8 cellular contexts compared by ENCODE assay signal in the genomic region with DNA sequence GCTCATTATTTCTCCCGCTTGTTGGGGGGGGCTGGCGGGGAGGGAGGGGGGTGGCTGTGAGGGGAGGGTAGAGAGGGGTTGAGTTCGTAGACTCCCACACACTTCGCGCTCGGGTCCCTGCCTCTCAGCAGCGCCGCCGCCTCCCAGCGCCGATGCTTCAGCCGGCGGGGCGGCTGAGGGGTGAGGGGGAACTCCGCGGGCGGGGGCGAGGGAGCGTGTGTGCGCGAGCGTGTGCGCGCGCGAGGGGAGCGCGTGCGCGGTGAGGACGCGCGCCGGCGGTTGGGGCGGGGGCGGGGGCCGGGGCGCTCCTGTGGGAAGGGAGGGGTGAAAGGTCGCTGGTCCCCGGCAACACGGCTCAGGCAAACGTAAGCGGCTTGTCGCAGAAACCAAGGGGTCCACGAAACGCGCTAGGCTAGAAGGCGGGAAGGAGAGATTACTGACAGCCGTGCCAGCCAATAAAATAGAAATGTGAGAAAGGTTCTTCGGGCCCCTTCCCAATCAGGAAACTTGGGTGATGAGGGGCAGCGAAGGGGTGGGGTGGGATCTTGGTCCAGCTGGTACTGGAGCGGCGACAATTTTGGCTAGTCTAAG. TPM values are rescaled to one million over a fixed set of nuclear protein-coding genes. Genes with fewer than 3 reads are reported as not detected.
DNase-seq lines count a peak whose midpoint lies in the region; ATAC-seq and TF ChIP-seq lines count a peak whose summit lies in the region.

No MANE protein-coding gene starts in this region.

- peaks cover 9% of the 10 kb centered on the region for H3K27me3 Mint-ChIP-seq in endothelial cell (ENCODE audit: unreplicated experiment)

- H3K4me1 ChIP-seq in lung (ENCODE audit: control insufficient read depth in 2 of 2, insufficient read depth in 2 of 2, low read length in 2 of 2) (peaks cover 2 to 3% of the 10 kb centered on the region in 2 donors), suprapubic skin (peaks cover 17% of the 10 kb centered on the region)

- peak; percentile 4 for DNase-seq in GM10248 (ENCODE audit: extremely low spot score)
- DNase-seq in MG63, result peak; percentile 48
- peak; percentile 59 for DNase-seq in SW480 (ENCODE audit: low spot score)
- DNase-seq in endothelial cell (ENCODE audit: low spot score), result peak; percentile 90
- DNase-seq in lung (ENCODE audit: low spot score), result peak; percentile 81
- DNase-seq in suprapubic skin (ENCODE audit: low spot score in 2 of 2), result peak; percentile 89 to 90
- no peak for DNase-seq in CD1c-positive myeloid dendritic cell (ENCODE audit: extremely low spot score)

- H3K27me3 ChIP-seq in MG63, result no peaks in the 10 kb centered on the region
- no peaks in the 10 kb centered on the region for H3K27me3 ChIP-seq in lung (ENCODE audit: control insufficient read depth, insufficient read depth)
- H3K27me3 ChIP-seq in suprapubic skin, result peaks cover 24% of the 10 kb centered on the region

- peak overlapping the region; percentile 97 for H3K4me3 Mint-ChIP-seq in endothelial cell (ENCODE audit: unreplicated experiment)

- no peak for TF ChIP-seq POLR2A in suprapubic skin (IDR thresholded peaks at IDR 0.05)

- CTCF ChIA-PET in GM10248 (lab: Yijun Ruan, JAX), result no interaction called here

- H3K4me3 ChIP-seq in MG63, result peak overlapping the region; percentile 53
- H3K4me3 ChIP-seq in lung, result peak overlapping the region; percentile 59
- peak overlapping the region; percentile 75 for H3K4me3 ChIP-seq in suprapubic skin

- H3K36me3 Mint-ChIP-seq in endothelial cell (ENCODE audit: low read depth, unreplicated experiment), result peaks cover 11% of the 10 kb centered on the region

- TF ChIP-seq CTCF in GM10248 (IDR thresholded peaks at IDR 0.05; ENCODE audit: control extremely low read depth, extremely low read depth, low read depth, missing control alignments) (no peak), endothelial cell (IDR thresholded peaks at IDR 0.05; ENCODE audit: unreplicated experiment) (no peak), lung (IDR thresholded peaks at IDR 0.05; ENCODE audit: control extremely low read depth, extremely low read depth) (no peak), suprapubic skin (IDR thresholded peaks at IDR 0.05) (no peak)

- peak overlapping the region; percentile 78 for H3K27ac Mint-ChIP-seq in endothelial cell (ENCODE audit: unreplicated experiment)

- TF ChIP-seq EP300 in suprapubic skin (IDR thresholded peaks at IDR 0.05), result no peak

- ATAC-seq in lung (ENCODE audit: insufficient read depth, low FRiP score) (peak; percentile 77), GM21619 (IDR thresholded peaks at IDR 0.05; ENCODE audit: unreplicated experiment) (no peak)

- peak overlapping the region in 1 of 2 donors; percentile 89 for H3K27ac ChIP-seq in lung (ENCODE audit: low read depth in 1 of 2, low read length in 1 of 2)
- peak overlapping the region; percentile 92 for H3K27ac ChIP-seq in suprapubic skin

- no peaks in the 10 kb centered on the region for H3K36me3 ChIP-seq in MG63
- H3K36me3 ChIP-seq in lung (ENCODE audit: control insufficient read depth in 2 of 2, insufficient read depth in 2 of 2, low read length in 2 of 2), result no peaks in the 10 kb centered on the region
- no peaks in the 10 kb centered on the region for H3K36me3 ChIP-seq in suprapubic skin

- H3K9me3 Mint-ChIP-seq in endothelial cell (ENCODE audit: unreplicated experiment), result no peaks in the 10 kb centered on the region

- POLR2A ChIA-PET in GM10248 (lab: Yijun Ruan, JAX), result no interaction called here

- H3K9me3 ChIP-seq in MG63 (no peaks in the 10 kb centered on the region), lung (ENCODE audit: control insufficient read depth in 2 of 2, insufficient read depth in 1 of 2, low read length in 1 of 2) (no peaks in the 10 kb centered on the region), suprapubic skin (no peaks in the 10 kb centered on the region)

- peaks cover 33% of the 10 kb centered on the region for H3K4me1 Mint-ChIP-seq in endothelial cell (ENCODE audit: unreplicated experiment)

- WGBS in lung, 2 donors, result 1% methylated on average over 31 to 54 of the region's 54 CpGs
- WGBS in suprapubic skin, result 1% methylated on average over 15 of the region's 54 CpGs

RNA-seq across cellular contexts. Expression of gene NOVA1, which starts 0.3 kb away (rescaled TPM):
- 1.7 TPM in 1 of 2 replicates, not detected in the other for total RNA-seq in MG63 (2014; rRNA removed; shearing (Covaris generic); ENCODE audit: low replicate concordance)
- total RNA-seq in endothelial cell (ENCODE audit: unreplicated experiment) (21.8 TPM), lung (10 to 100 TPM in 1 of 2 donors, 1 to 10 TPM in 1; 3.2 to 10.0 TPM), suprapubic skin (10 to 100 TPM in 1 of 4 donors, 1 to 10 TPM in 3; 1.5 to 12.2 (median 4.8) TPM)
- polyA plus RNA-seq in lung, result 1 to 10 TPM in 1 of 2 donors, under 1 TPM in 1; 0.38 to 1.0 TPM
